9 cellular contexts compared by ENCODE assay signal in genomic region chr1:82161651-82162238, GRCh38.
A peak's percentile ranks its signal among the peaks of the same experiment; 100 is the strongest.
DNase-seq lines count a peak whose midpoint lies in the region; ATAC-seq and TF ChIP-seq lines count a peak whose summit lies in the region.
"Had no signal": no experiment of that assay in that cellular context is flagged by ENCODE, and none has a peak within 500 bp of the region (broad histone marks: within the 10 kb centered on the region; RNA-seq: fewer than 3 reads in every experiment).

No MANE protein-coding gene starts in this region.

- H3K4me1 ChIP-seq in parathyroid adenoma = peaks cover 3% of the 10 kb centered on the region

- H3K36me3 ChIP-seq in parathyroid adenoma (ENCODE audit: control insufficient read depth, insufficient read depth, low read length) = no peaks in the 10 kb centered on the region

- peak overlapping the region; percentile 23 for H3K4me3 ChIP-seq in choroid plexus epithelial cell (ENCODE audit: low read depth, low read length)
- peak overlapping the region; percentile 35 for H3K4me3 ChIP-seq in parathyroid adenoma (ENCODE audit: low read depth, low read length)

- H3K27ac ChIP-seq in parathyroid adenoma = no peak overlapping the region
- H3K27ac ChIP-seq: HL-60 had no signal

- peak; percentile 65 for DNase-seq in NCI-H1092 treated with DMSO at 0.1 percent for 48 hours (lab: John Stamatoyannopoulos, UW)
- peak; percentile 8 for DNase-seq in choroid plexus epithelial cell (ENCODE audit: low read depth)
- DNase-seq in stimulated activated CD4-positive, alpha-beta T cell treated with anti-CD3 and anti-CD28 coated beads, Interleukin-12 subunit alpha, Interleukin-12 subunit beta, amount 100 ng/mL, for 4 hours = no peak

- ATAC-seq in GM18867 (IDR thresholded peaks at IDR 0.05; ENCODE audit: unreplicated experiment) (peak; percentile 86), HG03039 (IDR thresholded peaks at IDR 0.05; ENCODE audit: unreplicated experiment) (no peak), HG02870 (IDR thresholded peaks at IDR 0.05; ENCODE audit: unreplicated experiment) (no peak), GM18861 (IDR thresholded peaks at IDR 0.05; ENCODE audit: unreplicated experiment) (no peak)

- no peak overlapping the region for H3K9ac ChIP-seq in parathyroid adenoma

- no peaks in the 10 kb centered on the region for H3K9me3 ChIP-seq in parathyroid adenoma (ENCODE audit: control insufficient read depth, low read length)

- no peak for TF ChIP-seq CTCF in choroid plexus epithelial cell (conservative IDR thresholded peaks at IDR 0.05; ENCODE audit: low read depth, low read length)
- TF ChIP-seq CTCF in parathyroid adenoma (IDR thresholded peaks at IDR 0.05) = no peak

- H3K27me3 ChIP-seq in parathyroid adenoma (ENCODE audit: control insufficient read depth, insufficient read depth, low read length) = no peaks in the 10 kb centered on the region

- H3K79me2 ChIP-seq in parathyroid adenoma = no peaks in the 10 kb centered on the region

- H2AFZ ChIP-seq in parathyroid adenoma = peak overlapping the region; percentile 42

- H3K4me2 ChIP-seq in parathyroid adenoma (ENCODE audit: low read length) = peak overlapping the region; percentile 41
